12 cellular contexts compared by ENCODE assay signal in the genomic region with DNA sequence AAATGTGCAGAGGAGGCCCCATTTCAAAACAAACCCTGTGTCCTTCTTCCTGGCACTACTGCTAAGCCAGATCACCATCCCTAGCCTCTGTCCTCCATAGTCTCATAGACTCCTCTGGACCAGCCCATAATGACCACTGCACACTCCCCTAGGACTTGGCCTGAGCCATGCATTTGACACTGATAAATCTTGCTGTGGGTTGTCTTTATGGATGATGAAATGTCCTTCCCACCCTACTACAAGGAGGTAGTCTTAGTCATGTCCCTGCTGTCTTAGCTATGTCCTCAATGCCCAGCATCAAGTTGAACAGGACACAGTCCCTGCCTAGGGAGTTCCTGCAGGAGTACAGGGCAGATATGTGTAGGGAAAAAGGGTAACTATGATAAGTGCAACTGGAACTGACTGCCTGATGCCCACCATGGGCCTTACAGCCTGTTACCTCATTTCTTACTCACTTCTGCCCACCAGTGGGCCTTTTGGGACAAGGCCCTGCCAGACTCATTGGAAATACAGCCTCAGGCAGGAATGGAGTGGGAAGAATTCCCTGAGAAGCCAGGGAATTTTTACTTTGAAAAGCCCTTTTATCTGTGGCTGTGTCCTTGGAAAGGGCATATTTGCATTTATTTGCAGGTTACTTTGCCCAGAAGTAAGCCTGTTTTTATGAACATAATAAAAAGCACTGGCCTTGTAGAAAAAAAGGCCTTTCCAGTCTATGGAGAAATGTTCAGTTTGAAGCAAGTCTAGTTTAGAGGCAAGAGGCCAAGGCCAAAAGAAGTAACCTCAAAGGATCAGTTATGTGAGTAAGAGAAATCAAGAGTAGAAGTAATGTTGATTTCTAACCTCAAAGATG.
DNase-seq lines count a peak whose midpoint lies in the region; ATAC-seq, FAIRE-seq and TF ChIP-seq lines count a peak whose summit lies in the region.
"Had no signal": no experiment of that assay in that cellular context is flagged by ENCODE, and none has a peak within 500 bp of the region (broad histone marks: within the 10 kb centered on the region; RNA-seq: fewer than 3 reads in every experiment).

No MANE protein-coding gene starts in this region.

- DNase-seq in right cardiac atrium (peak in 1 of 3 donors; percentile 38), Right ventricle myocardium inferior (ENCODE audit: missing footprints) (no peak), astrocyte (ENCODE audit: low read depth) (no peak), iPS DF 6.9 (ENCODE audit: low read depth, low spot score) (peak; percentile 22), upper lobe of right lung (no peak), RKO (ENCODE audit: low spot score) (no peak), NCI-H1694 (lab: John Stamatoyannopoulos, UW) (no peak)
- DNase-seq: activated CD8-positive, alpha-beta memory T cell treated with anti-CD3 and anti-CD28 coated beads, Interleukin-2, amount 50 U/mL, for 4 hours; SW 1271 had no signal

- ATAC-seq in right cardiac atrium (peak; percentile 16 to 38), Right ventricle myocardium inferior (no peak), upper lobe of right lung (peak; percentile 17), GM18511 (IDR thresholded peaks at IDR 0.05; ENCODE audit: unreplicated experiment) (no peak)

- no peaks in the 10 kb centered on the region for H3K36me3 ChIP-seq in astrocyte (ENCODE audit: insufficient read depth, low read length)
- no peaks in the 10 kb centered on the region for H3K36me3 ChIP-seq in iPS DF 6.9 (ENCODE audit: control insufficient read depth, insufficient read depth, low read length)
- no peaks in the 10 kb centered on the region for H3K36me3 ChIP-seq in upper lobe of right lung
- H3K36me3 ChIP-seq: BLaER1 had no signal

- no peak for FAIRE-seq in astrocyte (lab: Jason Lieb, UNC)

- no peak overlapping the region for H3K27ac Mint-ChIP-seq in astrocyte (ENCODE audit: unreplicated experiment)

- H4K20me1 ChIP-seq in astrocyte (ENCODE audit: insufficient read depth, low read length): no peaks in the 10 kb centered on the region
- H4K20me1 ChIP-seq: BLaER1 had no signal

- no peak overlapping the region for H3K9ac ChIP-seq in astrocyte (ENCODE audit: low read length)
- H3K9ac ChIP-seq: BLaER1 had no signal

- no peak overlapping the region for H2AFZ ChIP-seq in astrocyte (ENCODE audit: low read depth, low read length)

- H3K27me3 Mint-ChIP-seq in astrocyte (ENCODE audit: low read depth, unreplicated experiment): no peaks in the 10 kb centered on the region

- H3K4me2 ChIP-seq in astrocyte (ENCODE audit: low read length): no peak overlapping the region
- H3K4me2 ChIP-seq: BLaER1 had no signal

- no peak overlapping the region for H3K4me3 Mint-ChIP-seq in astrocyte (ENCODE audit: unreplicated experiment)

- no peaks in the 10 kb centered on the region for H3K9me3 ChIP-seq in right cardiac atrium (ENCODE audit: control insufficient read depth, low read length)
- no peaks in the 10 kb centered on the region for H3K9me3 ChIP-seq in astrocyte (ENCODE audit: insufficient read depth, low read depth, low read length)
- H3K9me3 ChIP-seq in iPS DF 6.9 (ENCODE audit: control insufficient read depth, insufficient read depth, low read length): no peaks in the 10 kb centered on the region
- no peaks in the 10 kb centered on the region for H3K9me3 ChIP-seq in upper lobe of right lung
- H3K9me3 ChIP-seq: BLaER1 had no signal

- no peaks in the 10 kb centered on the region for H3K36me3 Mint-ChIP-seq in astrocyte (ENCODE audit: low read depth, unreplicated experiment)

- H3K4me1 Mint-ChIP-seq in astrocyte (ENCODE audit: low read depth, unreplicated experiment): peaks cover 7% of the 10 kb centered on the region

- H3K79me2 ChIP-seq in astrocyte (ENCODE audit: insufficient read depth, low read length): no peaks in the 10 kb centered on the region

- H3K4me1 ChIP-seq in right cardiac atrium (ENCODE audit: control insufficient read depth, insufficient read depth, low read length) (no peaks in the 10 kb centered on the region), astrocyte (ENCODE audit: insufficient read depth, low read length) (no peaks in the 10 kb centered on the region), iPS DF 6.9 (ENCODE audit: control insufficient read depth, insufficient read depth, low read length) (no peaks in the 10 kb centered on the region; the same call in 1 of the 2 replicates), upper lobe of right lung (no peaks in the 10 kb centered on the region)
- H3K4me1 ChIP-seq: BLaER1 had no signal

- H3K4me3 ChIP-seq in right cardiac atrium (ENCODE audit: low read length) (no peak overlapping the region), astrocyte (ENCODE audit: insufficient read depth, low read depth, low read length) (no peak overlapping the region), iPS DF 6.9 (ENCODE audit: low read length) (no peak overlapping the region), upper lobe of right lung (no peak overlapping the region)
- H3K4me3 ChIP-seq: BLaER1, coronary artery had no signal

- intact Hi-C loops in right cardiac atrium (cut with DNase I) (no loop called here), Right ventricle myocardium inferior (cut with DNase I) (no loop called here), upper lobe of right lung (cut with DNase I) (no loop called here)

- peaks cover 3% of the 10 kb centered on the region for H3K9me3 Mint-ChIP-seq in astrocyte (ENCODE audit: unreplicated experiment)

- TF ChIP-seq CTCF in astrocyte (IDR thresholded peaks at IDR 0.05; ENCODE audit: insufficient read depth, low read depth, low read length): peak; percentile 18
- TF ChIP-seq CTCF in upper lobe of right lung (IDR thresholded peaks at IDR 0.05): no peak

- H3K27me3 ChIP-seq in right cardiac atrium (ENCODE audit: control insufficient read depth, insufficient read depth) (no peaks in the 10 kb centered on the region), astrocyte (ENCODE audit: insufficient read depth, low read length) (no peaks in the 10 kb centered on the region), iPS DF 6.9 (ENCODE audit: control insufficient read depth, insufficient read depth, low read length) (no peaks in the 10 kb centered on the region), upper lobe of right lung (no peaks in the 10 kb centered on the region)
- H3K27me3 ChIP-seq: BLaER1 had no signal

- H3K27ac ChIP-seq in right cardiac atrium (ENCODE audit: low read length) (no peak overlapping the region), astrocyte (ENCODE audit: low read depth, low read length) (no peak overlapping the region), iPS DF 6.9 (ENCODE audit: low read length) (no peak overlapping the region), upper lobe of right lung (no peak overlapping the region)
- H3K27ac ChIP-seq: BLaER1, coronary artery had no signal

Comparison
In these comparisons a context has a peak if more than half of its experiments do, and no peak if none do; other contexts are left out.
1. ATAC-seq: peak in right cardiac atrium (2 of 2) and upper lobe of right lung (single experiment); none in Right ventricle myocardium inferior (single experiment) and GM18511 (single experiment).